ENCODE assay signal across 10 cellular contexts in the genomic region with DNA sequence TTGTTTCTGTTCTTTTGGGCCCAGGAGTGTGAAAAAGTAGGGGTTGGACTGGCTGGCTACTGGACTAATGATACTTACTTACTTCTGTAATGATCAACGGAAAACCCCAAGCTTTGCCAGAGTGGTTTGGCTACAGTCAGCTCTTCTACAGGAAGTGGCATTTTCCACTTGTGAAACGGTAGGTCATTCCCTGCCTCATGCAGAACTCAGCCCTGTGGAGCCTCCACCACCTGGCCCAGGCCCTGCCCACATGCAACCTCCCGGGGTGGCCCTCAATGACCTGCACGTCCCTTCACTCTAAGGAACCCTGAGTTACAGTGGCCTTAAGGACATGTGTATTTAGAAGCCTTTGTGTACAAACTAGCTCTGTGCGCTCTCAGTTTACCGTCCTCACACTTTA.
DNase-seq lines count a peak whose midpoint lies in the region; ATAC-seq, FAIRE-seq and TF ChIP-seq lines count a peak whose summit lies in the region.
"Had no signal": no experiment of that assay in that cellular context is flagged by ENCODE, and none has a peak within 500 bp of the region (broad histone marks: within the 10 kb centered on the region; RNA-seq: fewer than 3 reads in every experiment).

No MANE protein-coding gene starts in this region.

- TF ChIP-seq CTCF in WERI-Rb-1 (IDR thresholded peaks at IDR 0.05; ENCODE audit: low read depth, low read length): no peak

- peak; percentile 15 for ATAC-seq in left ventricle myocardium superior
- peak; percentile 34 for ATAC-seq in stimulated activated naive CD8-positive, alpha-beta T cell treated with anti-CD3 and anti-CD28 coated beads, Interleukin-15, Interleukin-2, amounts not matched to agents 100 U/mL and 50 U/mL, for 24 hours
- ATAC-seq in GM21576 (IDR thresholded peaks at IDR 0.05; ENCODE audit: unreplicated experiment): no peak

- H3K9me3 ChIP-seq in WERI-Rb-1 (ENCODE audit: severe bottlenecking): no peaks in the 10 kb centered on the region

- H3K27me3 ChIP-seq in WERI-Rb-1 (ENCODE audit: insufficient read depth, low read depth, severe bottlenecking): no peaks in the 10 kb centered on the region

- no peak overlapping the region for H3K4me3 ChIP-seq in WERI-Rb-1 (ENCODE audit: low read depth, low read length)

- intact Hi-C loops in left ventricle myocardium superior (cut with micrococcal nuclease): no loop called here

- DNase-seq in activated CD8-positive, alpha-beta memory T cell treated with anti-CD3 and anti-CD28 coated beads for 24 hours: peak; percentile 53
- DNase-seq in activated CD8-positive, alpha-beta memory T cell treated with anti-CD3 and anti-CD28 coated beads, Interleukin-2, amount 50 U/mL, for 4 hours: no peak
- DNase-seq in WERI-Rb-1: peak; percentile 7
- peak; percentile 31 for DNase-seq in left ventricle myocardium superior
- peak; percentile 15 for DNase-seq in stimulated activated naive CD8-positive, alpha-beta T cell treated with anti-CD3 and anti-CD28 coated beads, Interleukin-15, Interleukin-2, amounts not matched to agents 100 U/mL and 50 U/mL, for 24 hours
- DNase-seq in HTR-8/SVneo (ENCODE audit: insufficient read length, low spot score): no peak
- no peak for DNase-seq in NCI-H2081 (lab: John Stamatoyannopoulos, UW)
- DNase-seq: NCI-H187 treated with DMSO at 0.1 percent for 48 hours had no signal

- H3K36me3 ChIP-seq in WERI-Rb-1: peaks cover 80% of the 10 kb centered on the region

- FAIRE-seq in HTR-8/SVneo (lab: Jason Lieb, UNC): no peak
- FAIRE-seq: G401.6 had no signal

- no peak overlapping the region for H3K27ac ChIP-seq in WERI-Rb-1

Comparison
In these comparisons a context has a peak if more than half of its experiments do, and no peak if none do; other contexts are left out.
1. DNase-seq: peak in activated CD8-positive, alpha-beta memory T cell treated with anti-CD3 and anti-CD28 coated beads for 24 hours (single experiment), WERI-Rb-1 (single experiment), left ventricle myocardium superior (single experiment) and stimulated activated naive CD8-positive, alpha-beta T cell treated with anti-CD3 and anti-CD28 coated beads, Interleukin-15, Interleukin-2, amounts not matched to agents 100 U/mL and 50 U/mL, for 24 hours (single experiment); none in activated CD8-positive, alpha-beta memory T cell treated with anti-CD3 and anti-CD28 coated beads, Interleukin-2, amount 50 U/mL, for 4 hours (single experiment), HTR-8/SVneo (single experiment) and NCI-H2081 (0 of 2).